Comparison of ENCODE assay signal across 1 cellular context in the genomic region with DNA sequence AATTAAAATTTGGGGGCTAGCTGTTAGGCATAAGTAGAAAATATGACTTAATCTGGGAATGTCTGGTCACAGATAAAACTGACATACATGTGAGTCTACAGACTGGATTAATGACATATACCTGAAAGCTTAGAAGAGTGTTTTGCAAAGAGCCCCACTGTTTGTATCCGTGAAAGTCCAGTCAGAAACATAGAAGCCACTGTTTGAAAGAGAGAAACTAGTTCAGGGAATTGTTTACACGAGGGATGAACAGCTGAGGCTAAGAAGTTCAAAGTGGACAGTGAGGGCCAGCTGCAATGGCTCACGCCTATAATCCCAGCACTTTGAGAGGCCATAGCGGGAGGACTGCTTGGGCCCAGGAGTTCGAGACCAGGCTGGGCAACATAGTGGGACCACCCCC.
TF ChIP-seq lines count a peak whose summit lies in the region.

No MANE protein-coding gene starts in this region.

TF ChIP-seq in HepG2, 621 proteins besides CTCF, POLR2A, EP300 and RAD21 (continued from another document and continues in another):
- TF ChIP-seq, protein P1, sequence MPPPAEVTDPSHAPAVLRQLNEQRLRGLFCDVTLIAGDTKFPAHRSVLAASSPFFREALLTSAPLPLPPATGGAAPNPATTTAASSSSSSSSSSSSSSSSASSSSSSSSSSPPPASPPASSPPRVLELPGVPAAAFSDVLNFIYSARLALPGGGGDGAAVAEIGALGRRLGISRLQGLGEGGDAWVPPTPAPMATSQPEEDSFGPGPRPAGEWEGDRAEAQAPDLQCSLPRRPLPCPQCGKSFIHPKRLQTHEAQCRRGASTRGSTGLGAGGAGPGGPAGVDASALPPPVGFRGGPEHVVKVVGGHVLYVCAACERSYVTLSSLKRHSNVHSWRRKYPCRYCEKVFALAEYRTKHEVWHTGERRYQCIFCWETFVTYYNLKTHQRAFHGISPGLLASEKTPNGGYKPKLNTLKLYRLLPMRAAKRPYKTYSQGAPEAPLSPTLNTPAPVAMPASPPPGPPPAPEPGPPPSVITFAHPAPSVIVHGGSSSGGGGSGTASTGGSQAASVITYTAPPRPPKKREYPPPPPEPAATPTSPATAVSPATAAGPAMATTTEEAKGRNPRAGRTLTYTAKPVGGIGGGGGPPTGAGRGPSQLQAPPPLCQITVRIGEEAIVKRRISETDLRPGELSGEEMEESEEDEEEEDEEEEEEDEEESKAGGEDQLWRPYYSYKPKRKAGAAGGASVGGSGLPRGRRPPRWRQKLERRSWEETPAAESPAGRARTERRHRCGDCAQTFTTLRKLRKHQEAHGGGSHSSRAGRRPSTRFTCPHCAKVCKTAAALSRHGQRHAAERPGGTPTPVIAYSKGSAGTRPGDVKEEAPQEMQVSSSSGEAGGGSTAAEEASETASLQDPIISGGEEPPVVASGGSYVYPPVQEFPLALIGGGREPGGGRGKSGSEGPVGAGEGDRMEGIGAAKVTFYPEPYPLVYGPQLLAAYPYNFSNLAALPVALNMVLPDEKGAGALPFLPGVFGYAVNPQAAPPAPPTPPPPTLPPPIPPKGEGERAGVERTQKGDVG (CRISPR knock-in tag; IDR thresholded peaks at IDR 0.05; ENCODE audit: borderline replicate concordance), result no peak
- no peak for TF ChIP-seq RFX1 (IDR thresholded peaks at IDR 0.05)
- TF ChIP-seq, protein P2, sequence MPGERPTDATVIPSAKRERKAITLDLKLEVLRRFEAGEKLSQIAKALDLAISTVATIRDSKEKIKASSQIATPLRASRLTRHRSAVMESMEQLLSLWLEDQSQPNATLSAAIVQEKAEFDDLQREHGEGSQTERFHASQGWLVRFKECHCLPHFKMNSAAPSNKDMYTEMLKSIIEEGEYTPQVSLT (CRISPR knock-in tag; IDR thresholded peaks at IDR 0.05; ENCODE audit: borderline replicate concordance, low read depth), result no peak
- TF ChIP-seq, protein P3, sequence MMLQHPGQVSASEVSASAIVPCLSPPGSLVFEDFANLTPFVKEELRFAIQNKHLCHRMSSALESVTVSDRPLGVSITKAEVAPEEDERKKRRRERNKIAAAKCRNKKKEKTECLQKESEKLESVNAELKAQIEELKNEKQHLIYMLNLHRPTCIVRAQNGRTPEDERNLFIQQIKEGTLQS (CRISPR knock-in tag; IDR thresholded peaks at IDR 0.05), result no peak
- TF ChIP-seq ZNF350 (CRISPR knock-in tag; IDR thresholded peaks at IDR 0.05; ENCODE audit: borderline replicate concordance, low read depth), result no peak
- no peak for TF ChIP-seq ZNF232 (CRISPR knock-in tag; IDR thresholded peaks at IDR 0.05; ENCODE audit: borderline replicate concordance)
- no peak for TF ChIP-seq ZZZ3 (CRISPR knock-in tag; IDR thresholded peaks at IDR 0.05; ENCODE audit: borderline replicate concordance)
- TF ChIP-seq, protein P4, sequence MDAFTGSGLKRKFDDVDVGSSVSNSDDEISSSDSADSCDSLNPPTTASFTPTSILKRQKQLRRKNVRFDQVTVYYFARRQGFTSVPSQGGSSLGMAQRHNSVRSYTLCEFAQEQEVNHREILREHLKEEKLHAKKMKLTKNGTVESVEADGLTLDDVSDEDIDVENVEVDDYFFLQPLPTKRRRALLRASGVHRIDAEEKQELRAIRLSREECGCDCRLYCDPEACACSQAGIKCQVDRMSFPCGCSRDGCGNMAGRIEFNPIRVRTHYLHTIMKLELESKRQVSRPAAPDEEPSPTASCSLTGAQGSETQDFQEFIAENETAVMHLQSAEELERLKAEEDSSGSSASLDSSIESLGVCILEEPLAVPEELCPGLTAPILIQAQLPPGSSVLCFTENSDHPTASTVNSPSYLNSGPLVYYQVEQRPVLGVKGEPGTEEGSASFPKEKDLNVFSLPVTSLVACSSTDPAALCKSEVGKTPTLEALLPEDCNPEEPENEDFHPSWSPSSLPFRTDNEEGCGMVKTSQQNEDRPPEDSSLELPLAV (CRISPR knock-in tag; conservative IDR thresholded peaks at IDR 0.05; ENCODE audit: low read depth), result no peak
- TF ChIP-seq FOXO1 (CRISPR knock-in tag; IDR thresholded peaks at IDR 0.05), result peak; percentile 59; the same call in 1 of the 2 replicates
- TF ChIP-seq ZNF30 (CRISPR knock-in tag; IDR thresholded peaks at IDR 0.05), result no peak
- TF ChIP-seq, protein P5, sequence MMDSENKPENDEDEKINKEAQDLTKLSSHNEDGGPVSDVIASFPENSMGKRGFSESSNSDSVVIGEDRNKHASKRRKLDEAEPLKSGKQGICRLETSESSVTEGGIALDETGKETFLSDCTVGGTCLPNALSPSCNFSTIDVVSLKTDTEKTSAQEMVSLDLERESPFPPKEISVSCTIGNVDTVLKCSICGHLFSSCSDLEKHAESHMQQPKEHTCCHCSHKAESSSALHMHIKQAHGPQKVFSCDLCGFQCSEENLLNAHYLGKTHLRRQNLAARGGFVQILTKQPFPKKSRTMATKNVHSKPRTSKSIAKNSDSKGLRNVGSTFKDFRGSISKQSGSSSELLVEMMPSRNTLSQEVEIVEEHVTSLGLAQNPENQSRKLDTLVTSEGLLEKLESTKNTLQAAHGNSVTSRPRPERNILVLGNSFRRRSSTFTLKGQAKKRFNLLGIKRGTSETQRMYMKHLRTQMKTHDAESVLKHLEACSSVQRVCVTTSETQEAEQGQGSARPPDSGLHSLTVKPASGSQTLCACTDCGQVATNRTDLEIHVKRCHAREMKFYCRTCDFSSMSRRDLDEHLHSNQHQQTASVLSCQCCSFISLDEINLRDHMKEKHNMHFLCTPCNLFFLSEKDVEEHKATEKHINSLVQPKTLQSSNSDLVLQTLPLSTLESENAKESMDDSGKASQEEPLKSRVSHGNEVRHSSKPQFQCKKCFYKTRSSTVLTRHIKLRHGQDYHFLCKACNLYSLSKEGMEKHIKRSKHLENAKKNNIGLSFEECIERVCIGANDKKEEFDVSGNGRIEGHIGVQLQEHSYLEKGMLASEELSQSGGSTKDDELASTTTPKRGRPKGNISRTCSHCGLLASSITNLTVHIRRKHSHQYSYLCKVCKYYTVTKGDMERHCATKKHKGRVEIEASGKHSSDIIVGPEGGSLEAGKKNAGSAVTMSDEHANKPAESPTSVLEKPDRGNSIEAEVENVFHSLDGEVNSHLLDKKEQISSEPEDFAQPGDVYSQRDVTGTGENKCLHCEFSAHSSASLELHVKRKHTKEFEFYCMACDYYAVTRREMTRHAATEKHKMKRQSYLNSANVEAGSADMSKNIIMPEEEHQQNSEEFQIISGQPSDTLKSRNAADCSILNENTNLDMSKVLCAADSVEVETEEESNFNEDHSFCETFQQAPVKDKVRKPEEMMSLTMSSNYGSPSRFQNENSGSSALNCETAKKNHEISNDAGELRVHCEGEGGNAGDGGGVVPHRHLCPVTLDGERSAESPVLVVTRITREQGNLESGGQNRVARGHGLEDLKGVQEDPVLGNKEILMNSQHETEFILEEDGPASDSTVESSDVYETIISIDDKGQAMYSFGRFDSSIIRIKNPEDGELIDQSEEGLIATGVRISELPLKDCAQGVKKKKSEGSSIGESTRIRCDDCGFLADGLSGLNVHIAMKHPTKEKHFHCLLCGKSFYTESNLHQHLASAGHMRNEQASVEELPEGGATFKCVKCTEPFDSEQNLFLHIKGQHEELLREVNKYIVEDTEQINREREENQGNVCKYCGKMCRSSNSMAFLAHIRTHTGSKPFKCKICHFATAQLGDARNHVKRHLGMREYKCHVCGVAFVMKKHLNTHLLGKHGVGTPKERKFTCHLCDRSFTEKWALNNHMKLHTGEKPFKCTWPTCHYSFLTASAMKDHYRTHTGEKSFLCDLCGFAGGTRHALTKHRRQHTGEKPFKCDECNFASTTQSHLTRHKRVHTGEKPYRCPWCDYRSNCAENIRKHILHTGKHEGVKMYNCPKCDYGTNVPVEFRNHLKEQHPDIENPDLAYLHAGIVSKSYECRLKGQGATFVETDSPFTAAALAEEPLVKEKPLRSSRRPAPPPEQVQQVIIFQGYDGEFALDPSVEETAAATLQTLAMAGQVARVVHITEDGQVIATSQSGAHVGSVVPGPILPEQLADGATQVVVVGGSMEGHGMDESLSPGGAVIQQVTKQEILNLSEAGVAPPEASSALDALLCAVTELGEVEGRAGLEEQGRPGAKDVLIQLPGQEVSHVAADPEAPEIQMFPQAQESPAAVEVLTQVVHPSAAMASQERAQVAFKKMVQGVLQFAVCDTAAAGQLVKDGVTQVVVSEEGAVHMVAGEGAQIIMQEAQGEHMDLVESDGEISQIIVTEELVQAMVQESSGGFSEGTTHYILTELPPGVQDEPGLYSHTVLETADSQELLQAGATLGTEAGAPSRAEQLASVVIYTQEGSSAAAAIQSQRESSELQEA (CRISPR knock-in tag; IDR thresholded peaks at IDR 0.05; ENCODE audit: not compliant biosample characterization), result no peak
- no peak for TF ChIP-seq MLLT10 (CRISPR knock-in tag; IDR thresholded peaks at IDR 0.05)
- TF ChIP-seq TARDBP (CRISPR knock-in tag; IDR thresholded peaks at IDR 0.05), result no peak
- peak; percentile 24; the same call in 1 of the 2 replicates for TF ChIP-seq ZNF441 (CRISPR knock-in tag; IDR thresholded peaks at IDR 0.05; ENCODE audit: borderline replicate concordance)
- no peak for TF ChIP-seq ZNF605 (CRISPR knock-in tag; IDR thresholded peaks at IDR 0.05)
- TF ChIP-seq, protein P6, sequence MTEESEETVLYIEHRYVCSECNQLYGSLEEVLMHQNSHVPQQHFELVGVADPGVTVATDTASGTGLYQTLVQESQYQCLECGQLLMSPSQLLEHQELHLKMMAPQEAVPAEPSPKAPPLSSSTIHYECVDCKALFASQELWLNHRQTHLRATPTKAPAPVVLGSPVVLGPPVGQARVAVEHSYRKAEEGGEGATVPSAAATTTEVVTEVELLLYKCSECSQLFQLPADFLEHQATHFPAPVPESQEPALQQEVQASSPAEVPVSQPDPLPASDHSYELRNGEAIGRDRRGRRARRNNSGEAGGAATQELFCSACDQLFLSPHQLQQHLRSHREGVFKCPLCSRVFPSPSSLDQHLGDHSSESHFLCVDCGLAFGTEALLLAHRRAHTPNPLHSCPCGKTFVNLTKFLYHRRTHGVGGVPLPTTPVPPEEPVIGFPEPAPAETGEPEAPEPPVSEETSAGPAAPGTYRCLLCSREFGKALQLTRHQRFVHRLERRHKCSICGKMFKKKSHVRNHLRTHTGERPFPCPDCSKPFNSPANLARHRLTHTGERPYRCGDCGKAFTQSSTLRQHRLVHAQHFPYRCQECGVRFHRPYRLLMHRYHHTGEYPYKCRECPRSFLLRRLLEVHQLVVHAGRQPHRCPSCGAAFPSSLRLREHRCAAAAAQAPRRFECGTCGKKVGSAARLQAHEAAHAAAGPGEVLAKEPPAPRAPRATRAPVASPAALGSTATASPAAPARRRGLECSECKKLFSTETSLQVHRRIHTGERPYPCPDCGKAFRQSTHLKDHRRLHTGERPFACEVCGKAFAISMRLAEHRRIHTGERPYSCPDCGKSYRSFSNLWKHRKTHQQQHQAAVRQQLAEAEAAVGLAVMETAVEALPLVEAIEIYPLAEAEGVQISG (CRISPR knock-in tag; IDR thresholded peaks at IDR 0.05), result no peak
- no peak for TF ChIP-seq NFYC (CRISPR knock-in tag; IDR thresholded peaks at IDR 0.05)
- no peak for TF ChIP-seq STAT5B (CRISPR knock-in tag; IDR thresholded peaks at IDR 0.05)
- TF ChIP-seq HNRNPK (IDR thresholded peaks at IDR 0.05; ENCODE audit: low read depth, low read length, poor library complexity, severe bottlenecking), result no peak
- TF ChIP-seq ZNF598 (CRISPR knock-in tag; IDR thresholded peaks at IDR 0.05; ENCODE audit: borderline replicate concordance), result no peak
- TF ChIP-seq ZNF160 (CRISPR knock-in tag; IDR thresholded peaks at IDR 0.05), result no peak
- TF ChIP-seq REXO4 (CRISPR knock-in tag; IDR thresholded peaks at IDR 0.05; ENCODE audit: borderline replicate concordance), result no peak
- peak; percentile 42; the same call in 1 of the 2 replicates for TF ChIP-seq ZSCAN9 (CRISPR knock-in tag; IDR thresholded peaks at IDR 0.05; ENCODE audit: borderline replicate concordance)
- TF ChIP-seq, protein P7, sequence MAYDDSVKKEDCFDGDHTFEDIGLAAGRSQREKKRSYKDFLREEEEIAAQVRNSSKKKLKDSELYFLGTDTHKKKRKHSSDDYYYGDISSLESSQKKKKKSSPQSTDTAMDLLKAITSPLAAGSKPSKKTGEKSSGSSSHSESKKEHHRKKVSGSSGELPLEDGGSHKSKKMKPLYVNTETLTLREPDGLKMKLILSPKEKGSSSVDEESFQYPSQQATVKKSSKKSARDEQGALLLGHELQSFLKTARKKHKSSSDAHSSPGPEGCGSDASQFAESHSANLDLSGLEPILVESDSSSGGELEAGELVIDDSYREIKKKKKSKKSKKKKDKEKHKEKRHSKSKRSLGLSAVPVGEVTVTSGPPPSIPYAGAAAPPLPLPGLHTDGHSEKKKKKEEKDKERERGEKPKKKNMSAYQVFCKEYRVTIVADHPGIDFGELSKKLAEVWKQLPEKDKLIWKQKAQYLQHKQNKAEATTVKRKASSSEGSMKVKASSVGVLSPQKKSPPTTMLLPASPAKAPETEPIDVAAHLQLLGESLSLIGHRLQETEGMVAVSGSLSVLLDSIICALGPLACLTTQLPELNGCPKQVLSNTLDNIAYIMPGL (CRISPR knock-in tag; IDR thresholded peaks at IDR 0.05; ENCODE audit: borderline replicate concordance in 1 of 2, low read depth in 1 of 2), result peak in 1 of 2 experiments; percentile 43; a peak in 1 of 4 replicates
- TF ChIP-seq, protein P8, sequence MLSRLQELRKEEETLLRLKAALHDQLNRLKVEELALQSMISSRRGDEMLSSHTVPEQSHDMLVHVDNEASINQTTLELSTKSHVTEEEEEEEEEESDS (CRISPR knock-in tag; IDR thresholded peaks at IDR 0.05; ENCODE audit: borderline replicate concordance), result no peak
- TF ChIP-seq NFE2L2 (IDR thresholded peaks at IDR 0.05; ENCODE audit: low read length), result no peak
- no peak for TF ChIP-seq ZNF235 (CRISPR knock-in tag; IDR thresholded peaks at IDR 0.05; ENCODE audit: borderline replicate concordance)
- no peak for TF ChIP-seq ZNF737 (CRISPR knock-in tag; IDR thresholded peaks at IDR 0.05; ENCODE audit: borderline replicate concordance)
- TF ChIP-seq CHCHD3 (CRISPR knock-in tag; IDR thresholded peaks at IDR 0.05), result no peak
- TF ChIP-seq KDM6A (CRISPR knock-in tag; IDR thresholded peaks at IDR 0.05; ENCODE audit: low read depth), result 0 out of 2 replicates have a peak, but pooled peaks have one; percentile 33
- peak; percentile 85; the same call in 1 of the 2 replicates for TF ChIP-seq ZNF7 (CRISPR knock-in tag; IDR thresholded peaks at IDR 0.05)
- peak; percentile 49 for TF ChIP-seq RXRB (CRISPR knock-in tag; IDR thresholded peaks at IDR 0.05; ENCODE audit: borderline replicate concordance)
- TF ChIP-seq, protein P9, sequence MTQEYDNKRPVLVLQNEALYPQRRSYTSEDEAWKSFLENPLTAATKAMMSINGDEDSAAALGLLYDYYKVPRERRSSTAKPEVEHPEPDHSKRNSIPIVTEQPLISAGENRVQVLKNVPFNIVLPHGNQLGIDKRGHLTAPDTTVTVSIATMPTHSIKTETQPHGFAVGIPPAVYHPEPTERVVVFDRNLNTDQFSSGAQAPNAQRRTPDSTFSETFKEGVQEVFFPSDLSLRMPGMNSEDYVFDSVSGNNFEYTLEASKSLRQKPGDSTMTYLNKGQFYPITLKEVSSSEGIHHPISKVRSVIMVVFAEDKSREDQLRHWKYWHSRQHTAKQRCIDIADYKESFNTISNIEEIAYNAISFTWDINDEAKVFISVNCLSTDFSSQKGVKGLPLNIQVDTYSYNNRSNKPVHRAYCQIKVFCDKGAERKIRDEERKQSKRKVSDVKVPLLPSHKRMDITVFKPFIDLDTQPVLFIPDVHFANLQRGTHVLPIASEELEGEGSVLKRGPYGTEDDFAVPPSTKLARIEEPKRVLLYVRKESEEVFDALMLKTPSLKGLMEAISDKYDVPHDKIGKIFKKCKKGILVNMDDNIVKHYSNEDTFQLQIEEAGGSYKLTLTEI (CRISPR knock-in tag; conservative IDR thresholded peaks at IDR 0.05), result no peak
- TF ChIP-seq PCBP1 (IDR thresholded peaks at IDR 0.05; ENCODE audit: borderline replicate concordance, low read depth, low read length), result no peak
